ENCODE assay signal across 8 cellular contexts in the genomic region with DNA sequence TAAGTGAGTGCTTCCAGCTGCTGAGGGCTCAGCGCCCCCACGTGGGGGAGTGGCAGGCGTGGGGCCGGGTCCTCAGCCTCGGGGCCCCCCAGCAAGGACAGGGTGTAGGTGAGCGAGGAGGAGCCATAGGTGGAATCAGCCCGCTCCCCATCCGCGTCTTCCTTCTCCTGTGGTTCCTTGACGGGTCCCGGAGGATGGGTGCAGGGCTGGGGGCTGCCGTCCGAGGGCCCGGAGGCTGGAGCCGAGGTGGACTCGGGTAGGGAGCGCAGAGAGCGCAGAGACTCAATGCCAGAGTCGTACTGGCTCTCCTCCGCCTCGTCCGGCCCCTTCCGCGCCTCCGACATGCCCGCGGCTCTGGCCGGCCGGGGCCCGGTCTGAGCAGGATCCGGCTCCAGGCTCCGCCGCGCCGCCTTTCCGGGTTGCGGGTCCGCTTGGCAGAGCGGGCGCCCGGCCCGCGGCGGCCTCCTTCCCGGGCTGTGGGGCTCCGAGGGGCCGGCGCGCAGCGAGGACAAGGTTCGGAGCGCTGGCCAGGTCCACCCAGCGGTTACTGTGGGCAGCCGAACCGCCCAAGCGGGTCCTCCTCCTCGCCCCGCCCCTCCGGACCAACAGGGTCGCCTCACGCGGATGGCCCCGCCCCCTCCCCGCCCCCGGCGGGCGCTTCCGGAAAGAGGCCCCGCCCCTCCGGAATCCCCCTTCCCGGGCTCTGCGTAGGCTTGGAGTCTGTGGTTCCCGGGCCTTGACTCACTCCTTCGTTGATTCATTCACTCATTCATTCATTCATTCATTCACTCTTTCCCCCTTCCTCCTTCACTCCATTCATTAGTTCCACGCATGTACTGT. TPM values are rescaled to one million over a fixed set of nuclear protein-coding genes. Genes with fewer than 3 reads are reported as not detected.
DNase-seq lines count a peak whose midpoint lies in the region; ATAC-seq and TF ChIP-seq lines count a peak whose summit lies in the region.

Gene NFKBIE (minus strand): TSS at position 549 of the 840 bp plus-strand sequence. CDS start 205 bp downstream, at position 344.

- peak; percentile 73 to 87 for DNase-seq in NCI-H524 (lab: John Stamatoyannopoulos, UW)
- no peak for DNase-seq in NCI-H524 treated with DMSO at 0.1 percent for 48 hours (lab: John Stamatoyannopoulos, UW)
- DNase-seq in NCI-H2227 (lab: John Stamatoyannopoulos, UW; ENCODE audit: unreplicated experiment): peak; percentile 89
- peak; percentile 99 for DNase-seq in activated B cell treated with CpG ODN at 0.5 μM for 24 hours
- DNase-seq in caudate nucleus (lab: John Stamatoyannopoulos, UW): peak in 59 of 61 donors; percentile 33 to 94 (median 85)
- DNase-seq in inferior parietal cortex (ENCODE audit: extremely low spot score): peak; percentile 69
- DNase-seq in stimulated activated CD4-positive, alpha-beta T cell treated with anti-CD3 and anti-CD28 coated beads, Interleukin-12 subunit alpha, Interleukin-12 subunit beta, amount 100 ng/mL, for 24 hours (ENCODE audit: low read depth in 2 of 2): peak; percentile 92 to 95

- H3K27ac Mint-ChIP-seq in activated B cell treated with CpG ODN at 0.5 μM for 24 hours: peak within 1 kb of the TSS; percentile 99

- CTCF ChIA-PET in activated B cell treated with CpG ODN at 0.5 μM for 24 hours (lab: Charles Lee): interaction anchor here (1.1 to 3.2 kb wide), 7 partner anchors 11 to 92 kb away, joined by 3 to 12 read pairs (median 5); partner anchors contain the start of genes AARS2 and HSP90AB1

- H3K36me3 Mint-ChIP-seq in activated B cell treated with CpG ODN at 0.5 μM for 24 hours (ENCODE audit: low read depth): peaks cover 46% of the 10 kb centered on the region

- peak within 1 kb of the TSS; percentile 100 for H3K4me3 Mint-ChIP-seq in activated B cell treated with CpG ODN at 0.5 μM for 24 hours

- peaks cover 4% of the 10 kb centered on the region for H3K27me3 Mint-ChIP-seq in activated B cell treated with CpG ODN at 0.5 μM for 24 hours

- H3K9me3 Mint-ChIP-seq in activated B cell treated with CpG ODN at 0.5 μM for 24 hours: no peaks in the 10 kb centered on the region

- H3K4me1 Mint-ChIP-seq in activated B cell treated with CpG ODN at 0.5 μM for 24 hours: peaks cover 76% of the 10 kb centered on the region

- intact Hi-C loops in activated B cell treated with CpG ODN at 0.5 μM for 24 hours (cut with micrococcal nuclease): loop anchor here (1.0 to 10.0 kb wide), 9 partner anchors 8 to 1700 kb away; partner anchors contain the start of genes CDC5L, LRRC73, MRPL14 and POLR1C

- POLR2A ChIA-PET in activated B cell treated with CpG ODN at 0.5 μM for 24 hours (lab: Charles Lee): interaction anchor here (0.6 to 13.7 kb wide), 10 partner anchors 10 to 1385 kb away, joined by 3 to 549 read pairs (median 5); partner anchors contain the start of genes HSP90AB1, RPL7L1, SLC29A1 and SLC35B2

- H3K27ac ChIP-seq in caudate nucleus (ENCODE audit: low read depth, low read length): peak within 1 kb of the TSS; percentile 55

- ATAC-seq in HG03066 (IDR thresholded peaks at IDR 0.05; ENCODE audit: low read depth, unreplicated experiment): peak; percentile 35
- peak; percentile 50 for ATAC-seq in activated B cell treated with CpG ODN at 0.5 μM for 24 hours (ENCODE audit: low read depth)

- no peak for TF ChIP-seq CTCF in activated B cell treated with CpG ODN at 0.5 μM for 24 hours (IDR thresholded peaks at IDR 0.05)

RNA-seq across cellular contexts. Expression of gene NFKBIE, which starts in this region (rescaled TPM):
- total RNA-seq in activated B cell treated with CpG ODN at 0.5 μM for 24 hours: 94.7 and 99.2 TPM in 2 replicates
